Comparison of ENCODE assay signal across 15 cellular contexts in the genomic region with DNA sequence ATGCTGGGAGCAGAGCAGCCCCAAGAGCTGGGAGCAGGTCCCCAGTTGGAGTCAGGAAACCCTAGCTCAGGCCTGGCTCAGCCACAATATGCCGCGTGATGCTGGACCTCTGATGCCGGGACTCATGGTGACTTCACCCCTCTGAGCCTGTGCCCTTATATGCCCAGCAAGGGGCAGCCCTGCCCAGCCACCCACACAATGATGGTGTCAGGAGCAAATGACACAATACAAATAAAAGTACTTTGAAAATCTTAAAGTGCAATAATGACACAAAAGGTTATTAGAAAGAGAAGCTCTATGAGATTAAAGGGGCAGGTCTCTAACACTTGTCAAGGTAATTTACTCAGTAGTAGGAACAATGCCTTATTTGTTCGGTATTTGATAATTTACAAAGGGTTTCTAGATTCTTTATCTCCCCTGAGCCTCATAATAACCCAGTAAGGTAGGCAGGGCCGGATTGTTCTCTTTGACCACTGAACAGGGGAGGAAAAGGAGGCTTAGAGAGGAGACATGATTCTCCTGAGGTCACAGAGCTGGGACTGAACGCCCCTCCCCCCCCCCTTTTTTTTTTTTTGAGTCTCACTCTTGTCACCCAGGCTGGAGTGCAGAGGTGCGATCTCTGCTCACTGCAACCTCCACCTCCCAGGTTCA. TPM values are rescaled to one million over a fixed set of nuclear protein-coding genes. Genes with fewer than 3 reads are reported as not detected.
DNase-seq lines count a peak whose midpoint lies in the region; ATAC-seq, FAIRE-seq and TF ChIP-seq lines count a peak whose summit lies in the region.
"Had no signal": no experiment of that assay in that cellular context is flagged by ENCODE, and none has a peak within 500 bp of the region (broad histone marks: within the 10 kb centered on the region; RNA-seq: fewer than 3 reads in every experiment).

No MANE protein-coding gene starts in this region.

- WGBS in small intestine, 3 donors: 15 to 46% (median 24%) methylated on average over 6 to 7 of the region's 7 CpGs

- H3K4me3 ChIP-seq in GM23338 (no peak overlapping the region), small intestine (ENCODE audit: low read depth in 1 of 2, low read length in 2 of 2) (no peak overlapping the region), Karpas-422 (ENCODE audit: low read length) (no peak overlapping the region)
- H3K4me3 ChIP-seq: BLaER1 treated with 17β-estradiol and CSF1 and Interleukin-3, amounts not matched to agents 10 nM and 100 nM; right atrium auricular region had no signal

- no peaks in the 10 kb centered on the region; the same call in 2 of the 3 replicates for H3K9me3 Mint-ChIP-seq in GM23338
- H3K9me3 Mint-ChIP-seq in activated T-cell treated with anti-CD3 and anti-CD28 coated beads, Interleukin-2, amount 50 U/mL, for 72 hours: no peaks in the 10 kb centered on the region
- H3K9me3 Mint-ChIP-seq: activated naive CD8-positive, alpha-beta T cell treated with anti-CD3 and anti-CD28 coated beads, Interleukin-2, amount 10 ng/mL, durations not matched to agents 7 days and 5 days; memory B cell had no signal

- H3K36me3 ChIP-seq in GM23338 (ENCODE audit: insufficient read depth) (no peaks in the 10 kb centered on the region), small intestine (ENCODE audit: control insufficient read depth in 2 of 2, insufficient read depth in 2 of 2, low read length in 2 of 2) (no peaks in the 10 kb centered on the region), Karpas-422 (ENCODE audit: insufficient read depth, low read length) (no peaks in the 10 kb centered on the region)
- H3K36me3 ChIP-seq: BLaER1 treated with 17β-estradiol and CSF1 and Interleukin-3, amounts not matched to agents 10 nM and 100 nM; right atrium auricular region had no signal

- in situ Hi-C loops in SK-MEL-5 (cut with HindIII; ENCODE audit: low pct_unique_long_range_greater_than_20kb, low sequenced_read_pairs): no loop called here

- 0 out of 2 replicates have a peak overlapping the region, but pooled peaks have one; percentile 69 for H2AFZ ChIP-seq in GM23338
- H2AFZ ChIP-seq in Karpas-422 (ENCODE audit: low read length): no peak overlapping the region

- peaks cover 11% of the 10 kb centered on the region for H3K27me3 Mint-ChIP-seq in GM23338 (ENCODE audit: insufficient read depth, low read depth, poor library complexity)
- no peaks in the 10 kb centered on the region for H3K27me3 Mint-ChIP-seq in activated T-cell treated with anti-CD3 and anti-CD28 coated beads, Interleukin-2, amount 50 U/mL, for 72 hours (ENCODE audit: low read depth)

- no peaks in the 10 kb centered on the region; the same call in 1 of the 2 replicates for H3K4me1 ChIP-seq in GM23338 (ENCODE audit: insufficient read depth)
- peaks cover 0 to 9% of the 10 kb centered on the region in 2 donors for H3K4me1 ChIP-seq in small intestine (ENCODE audit: control insufficient read depth in 2 of 2, insufficient read depth in 1 of 2, low read depth in 1 of 2, low read length in 1 of 2)
- no peaks in the 10 kb centered on the region for H3K4me1 ChIP-seq in Karpas-422 (ENCODE audit: low read length)

- H3K4me2 ChIP-seq in GM23338 (no peak overlapping the region), Karpas-422 (ENCODE audit: low read depth, low read length, poor library complexity, severe bottlenecking) (no peak overlapping the region)

- H3K27ac ChIP-seq in GM23338 (ENCODE audit: low read depth) (no peak overlapping the region), layer of hippocampus (ENCODE audit: low read depth, low read length) (peak overlapping the region; percentile 9), small intestine (ENCODE audit: low read depth in 1 of 2, low read length in 1 of 2) (peak overlapping the region in 1 of 2 donors; percentile 72), Karpas-422 (ENCODE audit: low read length) (no peak overlapping the region)

- ATAC-seq in GM23338: no peak
- ATAC-seq in activated T-cell treated with anti-CD3 and anti-CD28 coated beads, Interleukin-2, amount 50 U/mL, for 72 hours (replicated peaks in 1 of 2): no peak
- no peak for ATAC-seq in GM19395 (IDR thresholded peaks at IDR 0.05; ENCODE audit: unreplicated experiment)

- peaks cover 6% of the 10 kb centered on the region for H3K4me1 Mint-ChIP-seq in GM23338
- H3K4me1 Mint-ChIP-seq in activated T-cell treated with anti-CD3 and anti-CD28 coated beads, Interleukin-2, amount 50 U/mL, for 72 hours (ENCODE audit: low read depth): no peaks in the 10 kb centered on the region
- H3K4me1 Mint-ChIP-seq: memory B cell had no signal

- H3F3A ChIP-seq in GM23338 (replicated peaks; ENCODE audit: low read depth): no peaks in the 10 kb centered on the region

- TF ChIP-seq CTCF in GM23338 (conservative IDR thresholded peaks at IDR 0.05; ENCODE audit: low read depth in 2 of 2): no peak

- no peaks in the 10 kb centered on the region for H3K79me2 ChIP-seq in GM23338 (replicated peaks; ENCODE audit: insufficient read depth)
- H3K79me2 ChIP-seq in Karpas-422 (ENCODE audit: low read length): no peaks in the 10 kb centered on the region

- no peak for DNase-seq in GM23338 (ENCODE audit: low spot score)
- peak; percentile 60 for DNase-seq in SK-MEL-5 (ENCODE audit: low read depth, low spot score)
- DNase-seq in small intestine: peak; percentile 37
- DNase-seq in activated T-cell treated with anti-CD3 and anti-CD28 coated beads, Interleukin-2, amount 50 U/mL, for 72 hours: no peak
- no peak for DNase-seq in Karpas-422
- no peak for DNase-seq in hepatic stellate cell (ENCODE audit: low spot score)
- DNase-seq: activated naive CD8-positive, alpha-beta T cell treated with anti-CD3 and anti-CD28 coated beads, Interleukin-2, amount 10 ng/mL, durations not matched to agents 7 days and 5 days; glutamatergic neuron; NCI-H1694; T-helper 9 cell had no signal

- H3K27ac Mint-ChIP-seq in GM23338: no peak overlapping the region
- H3K27ac Mint-ChIP-seq in activated T-cell treated with anti-CD3 and anti-CD28 coated beads, Interleukin-2, amount 50 U/mL, for 72 hours: no peak overlapping the region
- H3K27ac Mint-ChIP-seq: activated naive CD8-positive, alpha-beta T cell treated with anti-CD3 and anti-CD28 coated beads, Interleukin-2, amount 10 ng/mL, durations not matched to agents 7 days and 5 days; memory B cell had no signal

- no peak for FAIRE-seq in small intestine (lab: Jason Lieb, UNC)

- H3K9me2 ChIP-seq in GM23338 (ENCODE audit: insufficient read depth) (no peaks in the 10 kb centered on the region), Karpas-422 (replicated peaks; ENCODE audit: insufficient read depth, low read length) (no peaks in the 10 kb centered on the region)

- H3K27me3 ChIP-seq in GM23338 (ENCODE audit: insufficient read depth) (no peaks in the 10 kb centered on the region), layer of hippocampus (ENCODE audit: control insufficient read depth, insufficient read depth, low read length) (no peaks in the 10 kb centered on the region), small intestine (ENCODE audit: control insufficient read depth in 2 of 2, insufficient read depth in 2 of 2, low read length in 2 of 2) (no peaks in the 10 kb centered on the region), Karpas-422 (ENCODE audit: low read length) (no peaks in the 10 kb centered on the region)
- H3K27me3 ChIP-seq: BLaER1 treated with 17β-estradiol and CSF1 and Interleukin-3, amounts not matched to agents 10 nM and 100 nM; right atrium auricular region had no signal

- no peak overlapping the region for H3K4me3 Mint-ChIP-seq in GM23338
- H3K4me3 Mint-ChIP-seq in activated T-cell treated with anti-CD3 and anti-CD28 coated beads, Interleukin-2, amount 50 U/mL, for 72 hours: no peak overlapping the region
- H3K4me3 Mint-ChIP-seq: activated naive CD8-positive, alpha-beta T cell treated with anti-CD3 and anti-CD28 coated beads, Interleukin-2, amount 10 ng/mL, durations not matched to agents 7 days and 5 days; memory B cell had no signal

- no peaks in the 10 kb centered on the region for H3K36me3 Mint-ChIP-seq in GM23338 (ENCODE audit: low read depth)
- H3K36me3 Mint-ChIP-seq in activated T-cell treated with anti-CD3 and anti-CD28 coated beads, Interleukin-2, amount 50 U/mL, for 72 hours (ENCODE audit: insufficient read depth in 2 of 2): no peaks in the 10 kb centered on the region
- H3K36me3 Mint-ChIP-seq: activated naive CD8-positive, alpha-beta T cell treated with anti-CD3 and anti-CD28 coated beads, Interleukin-2, amount 10 ng/mL, durations not matched to agents 7 days and 5 days; memory B cell had no signal

- H3K9ac ChIP-seq in Karpas-422 (ENCODE audit: low read length): no peak overlapping the region

- H3K9me3 ChIP-seq in small intestine (ENCODE audit: control insufficient read depth, low read depth): no peaks in the 10 kb centered on the region
- H3K9me3 ChIP-seq in Karpas-422 (ENCODE audit: low read length): no peaks in the 10 kb centered on the region
- H3K9me3 ChIP-seq: BLaER1 treated with 17β-estradiol and CSF1 and Interleukin-3, amounts not matched to agents 10 nM and 100 nM; right atrium auricular region had no signal

- no peaks in the 10 kb centered on the region for H4K20me1 ChIP-seq in GM23338 (replicated peaks; ENCODE audit: insufficient read depth)
- H4K20me1 ChIP-seq in Karpas-422 (ENCODE audit: insufficient read depth, low read depth, low read length): no peaks in the 10 kb centered on the region
- H4K20me1 ChIP-seq: BLaER1 treated with 17β-estradiol and CSF1 and Interleukin-3, amounts not matched to agents 10 nM and 100 nM had no signal

TF ChIP-seq in GM23338, 12 proteins besides CTCF, POLR2A, EP300 and RAD21 (continues in another document):
- TF ChIP-seq NANOG (IDR thresholded peaks at IDR 0.05; ENCODE audit: borderline replicate concordance) (no peak), JUNB (IDR thresholded peaks at IDR 0.05; ENCODE audit: unreplicated experiment) (no peak)

RNA-seq across cellular contexts. Expression of a gene that starts 18.4 kb away (rescaled TPM):
- total RNA-seq in GM23338 (2014; rRNA removed; shearing (Covaris generic)): 34.6 and 40.0 TPM in 2 replicates
- polyA plus RNA-seq in GM23338 (2016; fragmentation: Nextera tagmentation; extraction: Ambion mirVana): 14.9 and 16.7 TPM in 2 replicates
- 19.3 and 19.6 TPM in 2 replicates for total RNA-seq in SK-MEL-5 (2014; rRNA removed; shearing (Covaris generic))
- polyA plus RNA-seq in SK-MEL-5 (2015; cell fraction: cytosol; rRNA removed): 34.4 and 40.2 TPM in 2 replicates
- 15.5 and 17.6 TPM in 2 replicates for polyA plus RNA-seq in SK-MEL-5 (2015; cell fraction: nucleus; rRNA removed)
- polyA plus RNA-seq in small intestine: 1 to 10 TPM in 1 of 3 donors, under 1 TPM in 2; 0.22 to 6.3 (median 0.81) TPM
- 1 to 10 TPM; 4.0 to 4.2 TPM for total RNA-seq in activated T-cell treated with anti-CD3 and anti-CD28 coated beads, Interleukin-2, amount 50 U/mL, for 72 hours
- total RNA-seq in Karpas-422 (2014; rRNA removed; shearing (Covaris generic); ENCODE audit: low replicate concordance): 0.90 and 1.2 TPM in 2 replicates

RNA-seq across cellular contexts. Expression of a gene that starts 33.2 kb away (rescaled TPM):
- 102 and 116 TPM in 2 replicates for total RNA-seq in GM23338 (2014; rRNA removed; shearing (Covaris generic))
- polyA plus RNA-seq in GM23338 (2016; fragmentation: Nextera tagmentation; extraction: Ambion mirVana) (119 and 143 TPM in 2 replicates), small intestine (10 to 100 TPM; 39.7 to 65.5 (median 48.3) TPM)
- total RNA-seq in SK-MEL-5 (2014; rRNA removed; shearing (Covaris generic)): 101 and 127 TPM in 2 replicates
- 133 and 150 TPM in 2 replicates for polyA plus RNA-seq in SK-MEL-5 (2015; cell fraction: cytosol; rRNA removed)
- polyA plus RNA-seq in SK-MEL-5 (2015; cell fraction: nucleus; rRNA removed): 34.0 and 39.6 TPM in 2 replicates
- total RNA-seq in activated T-cell treated with anti-CD3 and anti-CD28 coated beads, Interleukin-2, amount 50 U/mL, for 72 hours: 100 to 1,000 TPM; 137 to 147 TPM
- total RNA-seq in Karpas-422 (2014; rRNA removed; shearing (Covaris generic); ENCODE audit: low replicate concordance): 67.9 and 104 TPM in 2 replicates

Comparison
In these comparisons a context has a peak if more than half of its experiments do, and no peak if none do; other contexts are left out.
1. DNase-seq: peak in SK-MEL-5 (single experiment) and small intestine (single experiment); none in GM23338 (single experiment), activated T-cell treated with anti-CD3 and anti-CD28 coated beads, Interleukin-2, amount 50 U/mL, for 72 hours (0 of 2), Karpas-422 (single experiment) and hepatic stellate cell (single experiment).